ENCODE assay signal across 27 cellular contexts in the genomic region with DNA sequence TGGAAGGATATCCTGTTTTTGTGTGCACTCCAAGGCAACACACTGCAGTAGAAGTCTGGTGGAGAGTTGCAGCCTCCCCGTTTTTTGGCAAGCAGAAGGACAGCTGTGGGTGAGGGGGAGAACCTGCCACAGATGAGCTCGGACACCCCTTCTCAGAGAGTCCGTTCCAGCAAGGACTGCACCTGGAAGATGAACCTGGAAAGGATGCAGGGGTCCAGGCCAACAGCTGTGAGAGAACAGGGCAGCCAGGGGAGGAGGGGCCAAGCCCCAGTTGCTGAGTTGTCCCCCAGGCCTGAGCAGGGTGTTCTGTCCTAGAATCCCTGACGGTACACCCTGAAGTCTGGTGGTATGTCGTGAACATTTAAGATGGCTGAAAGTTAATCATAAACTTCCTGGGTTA. TPM values are rescaled to one million over a fixed set of nuclear protein-coding genes. Genes with fewer than 3 reads are reported as not detected.
"Had no signal": no experiment of that assay in that cellular context is flagged by ENCODE, and none has a peak within 500 bp of the region (broad histone marks: within the 10 kb centered on the region; RNA-seq: fewer than 3 reads in every experiment).

No MANE protein-coding gene starts in this region.

- H3K9me3 ChIP-seq: esophagus muscularis mucosa, heart right ventricle, left lung, right lobe of liver, thyroid gland, upper lobe of left lung had no signal

- ATAC-seq: activated naive CD8-positive, alpha-beta T cell treated with anti-CD3 and anti-CD28 coated beads, Interleukin-2, amount 50 U/mL, for 24 hours; activated T-cell treated with anti-CD3 and anti-CD28 coated beads, Interleukin-2, amount 50 U/mL, for 4 hours; activated T-helper 17 cell treated with anti-CD3 and anti-CD28 coated beads, Interleukin-2, amount 50 U/mL, for 72 hours; foreskin keratinocyte; left lung; stimulated activated memory B cell treated with anti-CD40 and anti-IgM and Interleukin-4, amounts not matched to agents 10 μg/mL and 1 μg/mL and 100 μg/mL, for 72 hours; stimulated activated naive CD8-positive, alpha-beta T cell treated with anti-CD3 and anti-CD28 coated beads, Interleukin-15, amount 100 ng/mL, for 72 hours had no signal

- DNase-seq: activated B cell treated with CpG ODN at 0.5 μM for 24 hours; activated CD4-positive, alpha-beta T cell treated with anti-CD3 and anti-CD28 coated beads for 4 hours; activated CD4-positive, alpha-beta T cell treated with anti-CD3 and anti-CD28 coated beads, Interleukin-2, amount 50 U/mL, for 4 hours; activated gamma-delta T cell treated with Interleukin-2 at 50 U/mL for 16 hours; activated naive CD8-positive, alpha-beta T cell treated with anti-CD3 and anti-CD28 coated beads, Interleukin-2, amount 50 U/mL, for 24 hours; activated T-cell treated with anti-CD3 and anti-CD28 coated beads, Interleukin-2, amount 50 U/mL, for 4 hours; amygdala; central memory CD4-positive, alpha-beta T cell; foreskin keratinocyte; heart right ventricle; left lung; naive B cell; nephron progenitor cell; stimulated activated CD4-positive, alpha-beta T cell treated with anti-CD3 and anti-CD28 coated beads, Interleukin-4, amount 100 ng/mL, for 24 hours; stimulated activated naive CD8-positive, alpha-beta T cell treated with anti-CD3 and anti-CD28 coated beads, Interleukin-15, amount 100 ng/mL, for 72 hours; substantia nigra; T-helper 1 cell; thyroid gland; upper lobe of left lung had no signal

- H3K4me3 ChIP-seq: esophagus muscularis mucosa, heart right ventricle, left lung, lung, right lobe of liver, skin epidermis, thyroid gland, upper lobe of left lung had no signal

- H3K27me3 ChIP-seq: esophagus muscularis mucosa, foreskin keratinocyte, heart right ventricle, left lung, right lobe of liver, thyroid gland, upper lobe of left lung had no signal

- H3K4me1 ChIP-seq: foreskin keratinocyte, parathyroid adenoma, thyroid gland had no signal

- H3K27ac ChIP-seq: esophagus muscularis mucosa, foreskin keratinocyte, heart right ventricle, left lung, parathyroid adenoma, thyroid gland had no signal

RNA-seq across cellular contexts. Expression of gene CFAP100, which starts 50.8 kb away (rescaled TPM):
- total RNA-seq: activated B cell treated with CpG ODN at 0.5 μM for 24 hours; activated T-cell treated with anti-CD3 and anti-CD28 coated beads, Interleukin-2, amount 50 U/mL, for 4 hours; activated T-helper 17 cell treated with anti-CD3 and anti-CD28 coated beads, Interleukin-2, amount 50 U/mL, for 72 hours; esophagus muscularis mucosa; foreskin keratinocyte; glomerular endothelial cell; heart right ventricle; right lobe of liver; thyroid gland had no signal
- polyA plus RNA-seq: foreskin keratinocyte, heart right ventricle had no signal
